ENCODE assay signal across 1 cellular context in the genomic region with DNA sequence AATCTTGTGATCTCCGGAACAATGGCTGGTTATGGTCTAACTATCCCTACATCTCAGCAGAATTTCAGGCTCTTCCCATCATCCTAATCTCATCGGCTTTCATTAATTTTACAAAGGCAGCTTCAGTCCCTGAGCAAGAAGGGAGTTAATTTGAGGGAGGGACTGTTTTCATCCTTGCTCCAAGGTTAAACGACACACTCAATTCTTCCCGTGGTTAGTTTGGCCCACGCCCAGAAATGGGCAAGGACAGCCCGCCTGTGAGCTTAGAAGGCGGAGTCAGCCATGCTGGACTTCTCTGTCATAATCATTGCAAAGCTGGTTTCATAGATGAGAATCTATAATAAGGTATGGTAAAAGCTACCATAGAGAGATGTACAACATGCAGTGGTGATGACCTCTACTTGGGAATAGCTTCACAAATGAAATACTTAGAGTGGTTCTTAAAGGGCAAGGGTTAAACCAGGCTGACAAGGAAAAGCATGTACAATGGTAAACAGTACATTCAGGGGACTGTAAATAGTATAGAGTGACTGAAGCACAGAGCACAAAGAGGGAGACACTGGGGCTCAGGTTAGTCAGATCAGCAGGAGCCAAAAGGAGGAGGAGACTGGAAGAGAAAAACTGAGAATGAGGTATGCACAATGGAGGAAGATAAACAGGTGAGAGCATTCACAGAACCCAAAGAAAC.
A peak's percentile ranks its signal among the peaks of the same experiment; 100 is the strongest.
TF ChIP-seq lines count a peak whose summit lies in the region.

No MANE protein-coding gene starts in this region.

TF ChIP-seq in K562, 482 proteins besides CTCF, POLR2A, EP300 and RAD21 (continued from another document and continues in another):
- TF ChIP-seq, protein P1, sequence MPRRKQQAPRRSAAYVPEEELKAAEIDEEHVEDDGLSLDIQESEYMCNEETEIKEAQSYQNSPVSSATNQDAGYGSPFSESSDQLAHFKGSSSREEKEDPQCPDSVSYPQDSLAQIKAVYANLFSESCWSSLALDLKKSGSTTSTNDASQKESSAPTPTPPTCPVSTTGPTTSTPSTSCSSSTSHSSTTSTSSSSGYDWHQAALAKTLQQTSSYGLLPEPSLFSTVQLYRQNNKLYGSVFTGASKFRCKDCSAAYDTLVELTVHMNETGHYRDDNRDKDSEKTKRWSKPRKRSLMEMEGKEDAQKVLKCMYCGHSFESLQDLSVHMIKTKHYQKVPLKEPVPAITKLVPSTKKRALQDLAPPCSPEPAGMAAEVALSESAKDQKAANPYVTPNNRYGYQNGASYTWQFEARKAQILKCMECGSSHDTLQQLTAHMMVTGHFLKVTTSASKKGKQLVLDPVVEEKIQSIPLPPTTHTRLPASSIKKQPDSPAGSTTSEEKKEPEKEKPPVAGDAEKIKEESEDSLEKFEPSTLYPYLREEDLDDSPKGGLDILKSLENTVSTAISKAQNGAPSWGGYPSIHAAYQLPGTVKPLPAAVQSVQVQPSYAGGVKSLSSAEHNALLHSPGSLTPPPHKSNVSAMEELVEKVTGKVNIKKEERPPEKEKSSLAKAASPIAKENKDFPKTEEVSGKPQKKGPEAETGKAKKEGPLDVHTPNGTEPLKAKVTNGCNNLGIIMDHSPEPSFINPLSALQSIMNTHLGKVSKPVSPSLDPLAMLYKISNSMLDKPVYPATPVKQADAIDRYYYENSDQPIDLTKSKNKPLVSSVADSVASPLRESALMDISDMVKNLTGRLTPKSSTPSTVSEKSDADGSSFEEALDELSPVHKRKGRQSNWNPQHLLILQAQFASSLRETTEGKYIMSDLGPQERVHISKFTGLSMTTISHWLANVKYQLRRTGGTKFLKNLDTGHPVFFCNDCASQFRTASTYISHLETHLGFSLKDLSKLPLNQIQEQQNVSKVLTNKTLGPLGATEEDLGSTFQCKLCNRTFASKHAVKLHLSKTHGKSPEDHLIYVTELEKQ (CRISPR knock-in tag; IDR thresholded peaks at IDR 0.05), result peak; percentile 4; the same call in 1 of the 2 replicates
- TF ChIP-seq ZZZ3 (IDR thresholded peaks at IDR 0.05), result no peak
- TF ChIP-seq ZBTB8A (IDR thresholded peaks at IDR 0.05; ENCODE audit: partially characterized antibody), result no peak
- no peak for TF ChIP-seq PHF8 (IDR thresholded peaks at IDR 0.05; ENCODE audit: borderline replicate concordance, low read length)
- no peak for TF ChIP-seq HNRNPK (IDR thresholded peaks at IDR 0.05; ENCODE audit: low read depth, low read length, poor library complexity, severe bottlenecking)
- TF ChIP-seq, protein P2, sequence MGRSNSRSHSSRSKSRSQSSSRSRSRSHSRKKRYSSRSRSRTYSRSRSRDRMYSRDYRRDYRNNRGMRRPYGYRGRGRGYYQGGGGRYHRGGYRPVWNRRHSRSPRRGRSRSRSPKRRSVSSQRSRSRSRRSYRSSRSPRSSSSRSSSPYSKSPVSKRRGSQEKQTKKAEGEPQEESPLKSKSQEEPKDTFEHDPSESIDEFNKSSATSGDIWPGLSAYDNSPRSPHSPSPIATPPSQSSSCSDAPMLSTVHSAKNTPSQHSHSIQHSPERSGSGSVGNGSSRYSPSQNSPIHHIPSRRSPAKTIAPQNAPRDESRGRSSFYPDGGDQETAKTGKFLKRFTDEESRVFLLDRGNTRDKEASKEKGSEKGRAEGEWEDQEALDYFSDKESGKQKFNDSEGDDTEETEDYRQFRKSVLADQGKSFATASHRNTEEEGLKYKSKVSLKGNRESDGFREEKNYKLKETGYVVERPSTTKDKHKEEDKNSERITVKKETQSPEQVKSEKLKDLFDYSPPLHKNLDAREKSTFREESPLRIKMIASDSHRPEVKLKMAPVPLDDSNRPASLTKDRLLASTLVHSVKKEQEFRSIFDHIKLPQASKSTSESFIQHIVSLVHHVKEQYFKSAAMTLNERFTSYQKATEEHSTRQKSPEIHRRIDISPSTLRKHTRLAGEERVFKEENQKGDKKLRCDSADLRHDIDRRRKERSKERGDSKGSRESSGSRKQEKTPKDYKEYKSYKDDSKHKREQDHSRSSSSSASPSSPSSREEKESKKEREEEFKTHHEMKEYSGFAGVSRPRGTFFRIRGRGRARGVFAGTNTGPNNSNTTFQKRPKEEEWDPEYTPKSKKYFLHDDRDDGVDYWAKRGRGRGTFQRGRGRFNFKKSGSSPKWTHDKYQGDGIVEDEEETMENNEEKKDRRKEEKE (IDR thresholded peaks at IDR 0.05; ENCODE audit: borderline replicate concordance in 1 of 2, control insufficient read depth in 1 of 2, low read depth in 2 of 2, low read length in 1 of 2), result no peak
- TF ChIP-seq ZFX (CRISPR knock-in tag; IDR thresholded peaks at IDR 0.05), result no peak
- TF ChIP-seq PML (IDR thresholded peaks at IDR 0.05; ENCODE audit: low read length), result no peak
- no peak for TF ChIP-seq HDAC6 (IDR thresholded peaks at IDR 0.05; ENCODE audit: low read depth, low read length)
- no peak for TF ChIP-seq SAFB (IDR thresholded peaks at IDR 0.05; ENCODE audit: borderline replicate concordance, low read depth, low read length)
- no peak for TF ChIP-seq HOXB6 (CRISPR knock-in tag; IDR thresholded peaks at IDR 0.05; ENCODE audit: borderline replicate concordance)
- TF ChIP-seq, protein P3, sequence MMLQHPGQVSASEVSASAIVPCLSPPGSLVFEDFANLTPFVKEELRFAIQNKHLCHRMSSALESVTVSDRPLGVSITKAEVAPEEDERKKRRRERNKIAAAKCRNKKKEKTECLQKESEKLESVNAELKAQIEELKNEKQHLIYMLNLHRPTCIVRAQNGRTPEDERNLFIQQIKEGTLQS (IDR thresholded peaks at IDR 0.05), result no peak
- TF ChIP-seq, protein P3 (CRISPR knock-in tag; conservative IDR thresholded peaks at IDR 0.05), result no peak
- TF ChIP-seq PTBP1 (IDR thresholded peaks at IDR 0.05; ENCODE audit: low read depth, low read length), result no peak
- 0 out of 2 replicates have a peak, but pooled peaks have one; percentile 51 for TF ChIP-seq TCFL5 (CRISPR knock-in tag; conservative IDR thresholded peaks at IDR 0.05)
- TF ChIP-seq PHB (CRISPR knock-in tag; IDR thresholded peaks at IDR 0.05), result no peak
- TF ChIP-seq NFIX (CRISPR knock-in tag; IDR thresholded peaks at IDR 0.05; ENCODE audit: low read depth), result 0 out of 2 replicates have a peak, but pooled peaks have one; percentile 9
- TF ChIP-seq, protein P4, sequence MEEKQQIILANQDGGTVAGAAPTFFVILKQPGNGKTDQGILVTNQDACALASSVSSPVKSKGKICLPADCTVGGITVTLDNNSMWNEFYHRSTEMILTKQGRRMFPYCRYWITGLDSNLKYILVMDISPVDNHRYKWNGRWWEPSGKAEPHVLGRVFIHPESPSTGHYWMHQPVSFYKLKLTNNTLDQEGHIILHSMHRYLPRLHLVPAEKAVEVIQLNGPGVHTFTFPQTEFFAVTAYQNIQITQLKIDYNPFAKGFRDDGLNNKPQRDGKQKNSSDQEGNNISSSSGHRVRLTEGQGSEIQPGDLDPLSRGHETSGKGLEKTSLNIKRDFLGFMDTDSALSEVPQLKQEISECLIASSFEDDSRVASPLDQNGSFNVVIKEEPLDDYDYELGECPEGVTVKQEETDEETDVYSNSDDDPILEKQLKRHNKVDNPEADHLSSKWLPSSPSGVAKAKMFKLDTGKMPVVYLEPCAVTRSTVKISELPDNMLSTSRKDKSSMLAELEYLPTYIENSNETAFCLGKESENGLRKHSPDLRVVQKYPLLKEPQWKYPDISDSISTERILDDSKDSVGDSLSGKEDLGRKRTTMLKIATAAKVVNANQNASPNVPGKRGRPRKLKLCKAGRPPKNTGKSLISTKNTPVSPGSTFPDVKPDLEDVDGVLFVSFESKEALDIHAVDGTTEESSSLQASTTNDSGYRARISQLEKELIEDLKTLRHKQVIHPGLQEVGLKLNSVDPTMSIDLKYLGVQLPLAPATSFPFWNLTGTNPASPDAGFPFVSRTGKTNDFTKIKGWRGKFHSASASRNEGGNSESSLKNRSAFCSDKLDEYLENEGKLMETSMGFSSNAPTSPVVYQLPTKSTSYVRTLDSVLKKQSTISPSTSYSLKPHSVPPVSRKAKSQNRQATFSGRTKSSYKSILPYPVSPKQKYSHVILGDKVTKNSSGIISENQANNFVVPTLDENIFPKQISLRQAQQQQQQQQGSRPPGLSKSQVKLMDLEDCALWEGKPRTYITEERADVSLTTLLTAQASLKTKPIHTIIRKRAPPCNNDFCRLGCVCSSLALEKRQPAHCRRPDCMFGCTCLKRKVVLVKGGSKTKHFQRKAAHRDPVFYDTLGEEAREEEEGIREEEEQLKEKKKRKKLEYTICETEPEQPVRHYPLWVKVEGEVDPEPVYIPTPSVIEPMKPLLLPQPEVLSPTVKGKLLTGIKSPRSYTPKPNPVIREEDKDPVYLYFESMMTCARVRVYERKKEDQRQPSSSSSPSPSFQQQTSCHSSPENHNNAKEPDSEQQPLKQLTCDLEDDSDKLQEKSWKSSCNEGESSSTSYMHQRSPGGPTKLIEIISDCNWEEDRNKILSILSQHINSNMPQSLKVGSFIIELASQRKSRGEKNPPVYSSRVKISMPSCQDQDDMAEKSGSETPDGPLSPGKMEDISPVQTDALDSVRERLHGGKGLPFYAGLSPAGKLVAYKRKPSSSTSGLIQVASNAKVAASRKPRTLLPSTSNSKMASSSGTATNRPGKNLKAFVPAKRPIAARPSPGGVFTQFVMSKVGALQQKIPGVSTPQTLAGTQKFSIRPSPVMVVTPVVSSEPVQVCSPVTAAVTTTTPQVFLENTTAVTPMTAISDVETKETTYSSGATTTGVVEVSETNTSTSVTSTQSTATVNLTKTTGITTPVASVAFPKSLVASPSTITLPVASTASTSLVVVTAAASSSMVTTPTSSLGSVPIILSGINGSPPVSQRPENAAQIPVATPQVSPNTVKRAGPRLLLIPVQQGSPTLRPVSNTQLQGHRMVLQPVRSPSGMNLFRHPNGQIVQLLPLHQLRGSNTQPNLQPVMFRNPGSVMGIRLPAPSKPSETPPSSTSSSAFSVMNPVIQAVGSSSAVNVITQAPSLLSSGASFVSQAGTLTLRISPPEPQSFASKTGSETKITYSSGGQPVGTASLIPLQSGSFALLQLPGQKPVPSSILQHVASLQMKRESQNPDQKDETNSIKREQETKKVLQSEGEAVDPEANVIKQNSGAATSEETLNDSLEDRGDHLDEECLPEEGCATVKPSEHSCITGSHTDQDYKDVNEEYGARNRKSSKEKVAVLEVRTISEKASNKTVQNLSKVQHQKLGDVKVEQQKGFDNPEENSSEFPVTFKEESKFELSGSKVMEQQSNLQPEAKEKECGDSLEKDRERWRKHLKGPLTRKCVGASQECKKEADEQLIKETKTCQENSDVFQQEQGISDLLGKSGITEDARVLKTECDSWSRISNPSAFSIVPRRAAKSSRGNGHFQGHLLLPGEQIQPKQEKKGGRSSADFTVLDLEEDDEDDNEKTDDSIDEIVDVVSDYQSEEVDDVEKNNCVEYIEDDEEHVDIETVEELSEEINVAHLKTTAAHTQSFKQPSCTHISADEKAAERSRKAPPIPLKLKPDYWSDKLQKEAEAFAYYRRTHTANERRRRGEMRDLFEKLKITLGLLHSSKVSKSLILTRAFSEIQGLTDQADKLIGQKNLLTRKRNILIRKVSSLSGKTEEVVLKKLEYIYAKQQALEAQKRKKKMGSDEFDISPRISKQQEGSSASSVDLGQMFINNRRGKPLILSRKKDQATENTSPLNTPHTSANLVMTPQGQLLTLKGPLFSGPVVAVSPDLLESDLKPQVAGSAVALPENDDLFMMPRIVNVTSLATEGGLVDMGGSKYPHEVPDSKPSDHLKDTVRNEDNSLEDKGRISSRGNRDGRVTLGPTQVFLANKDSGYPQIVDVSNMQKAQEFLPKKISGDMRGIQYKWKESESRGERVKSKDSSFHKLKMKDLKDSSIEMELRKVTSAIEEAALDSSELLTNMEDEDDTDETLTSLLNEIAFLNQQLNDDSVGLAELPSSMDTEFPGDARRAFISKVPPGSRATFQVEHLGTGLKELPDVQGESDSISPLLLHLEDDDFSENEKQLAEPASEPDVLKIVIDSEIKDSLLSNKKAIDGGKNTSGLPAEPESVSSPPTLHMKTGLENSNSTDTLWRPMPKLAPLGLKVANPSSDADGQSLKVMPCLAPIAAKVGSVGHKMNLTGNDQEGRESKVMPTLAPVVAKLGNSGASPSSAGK (IDR thresholded peaks at IDR 0.05), result no peak
- no peak for TF ChIP-seq THRAP3 (IDR thresholded peaks at IDR 0.05; ENCODE audit: borderline replicate concordance)
- TF ChIP-seq, protein P5, sequence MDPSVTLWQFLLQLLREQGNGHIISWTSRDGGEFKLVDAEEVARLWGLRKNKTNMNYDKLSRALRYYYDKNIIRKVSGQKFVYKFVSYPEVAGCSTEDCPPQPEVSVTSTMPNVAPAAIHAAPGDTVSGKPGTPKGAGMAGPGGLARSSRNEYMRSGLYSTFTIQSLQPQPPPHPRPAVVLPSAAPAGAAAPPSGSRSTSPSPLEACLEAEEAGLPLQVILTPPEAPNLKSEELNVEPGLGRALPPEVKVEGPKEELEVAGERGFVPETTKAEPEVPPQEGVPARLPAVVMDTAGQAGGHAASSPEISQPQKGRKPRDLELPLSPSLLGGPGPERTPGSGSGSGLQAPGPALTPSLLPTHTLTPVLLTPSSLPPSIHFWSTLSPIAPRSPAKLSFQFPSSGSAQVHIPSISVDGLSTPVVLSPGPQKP (CRISPR knock-in tag; IDR thresholded peaks at IDR 0.05), result no peak
- TF ChIP-seq, protein P6, sequence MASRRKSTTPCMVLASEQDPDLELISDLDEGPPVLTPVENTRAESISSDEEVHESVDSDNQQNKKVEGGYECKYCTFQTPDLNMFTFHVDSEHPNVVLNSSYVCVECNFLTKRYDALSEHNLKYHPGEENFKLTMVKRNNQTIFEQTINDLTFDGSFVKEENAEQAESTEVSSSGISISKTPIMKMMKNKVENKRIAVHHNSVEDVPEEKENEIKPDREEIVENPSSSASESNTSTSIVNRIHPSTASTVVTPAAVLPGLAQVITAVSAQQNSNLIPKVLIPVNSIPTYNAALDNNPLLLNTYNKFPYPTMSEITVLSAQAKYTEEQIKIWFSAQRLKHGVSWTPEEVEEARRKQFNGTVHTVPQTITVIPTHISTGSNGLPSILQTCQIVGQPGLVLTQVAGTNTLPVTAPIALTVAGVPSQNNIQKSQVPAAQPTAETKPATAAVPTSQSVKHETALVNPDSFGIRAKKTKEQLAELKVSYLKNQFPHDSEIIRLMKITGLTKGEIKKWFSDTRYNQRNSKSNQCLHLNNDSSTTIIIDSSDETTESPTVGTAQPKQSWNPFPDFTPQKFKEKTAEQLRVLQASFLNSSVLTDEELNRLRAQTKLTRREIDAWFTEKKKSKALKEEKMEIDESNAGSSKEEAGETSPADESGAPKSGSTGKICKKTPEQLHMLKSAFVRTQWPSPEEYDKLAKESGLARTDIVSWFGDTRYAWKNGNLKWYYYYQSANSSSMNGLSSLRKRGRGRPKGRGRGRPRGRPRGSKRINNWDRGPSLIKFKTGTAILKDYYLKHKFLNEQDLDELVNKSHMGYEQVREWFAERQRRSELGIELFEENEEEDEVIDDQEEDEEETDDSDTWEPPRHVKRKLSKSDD (conservative IDR thresholded peaks at IDR 0.05; ENCODE audit: low read length), result no peak
- TF ChIP-seq, protein P7, sequence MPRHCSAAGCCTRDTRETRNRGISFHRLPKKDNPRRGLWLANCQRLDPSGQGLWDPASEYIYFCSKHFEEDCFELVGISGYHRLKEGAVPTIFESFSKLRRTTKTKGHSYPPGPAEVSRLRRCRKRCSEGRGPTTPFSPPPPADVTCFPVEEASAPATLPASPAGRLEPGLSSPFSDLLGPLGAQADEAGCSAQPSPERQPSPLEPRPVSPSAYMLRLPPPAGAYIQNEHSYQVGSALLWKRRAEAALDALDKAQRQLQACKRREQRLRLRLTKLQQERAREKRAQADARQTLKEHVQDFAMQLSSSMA (CRISPR knock-in tag; IDR thresholded peaks at IDR 0.05), result no peak
